26 cellular contexts compared by ENCODE assay signal in the genomic region with DNA sequence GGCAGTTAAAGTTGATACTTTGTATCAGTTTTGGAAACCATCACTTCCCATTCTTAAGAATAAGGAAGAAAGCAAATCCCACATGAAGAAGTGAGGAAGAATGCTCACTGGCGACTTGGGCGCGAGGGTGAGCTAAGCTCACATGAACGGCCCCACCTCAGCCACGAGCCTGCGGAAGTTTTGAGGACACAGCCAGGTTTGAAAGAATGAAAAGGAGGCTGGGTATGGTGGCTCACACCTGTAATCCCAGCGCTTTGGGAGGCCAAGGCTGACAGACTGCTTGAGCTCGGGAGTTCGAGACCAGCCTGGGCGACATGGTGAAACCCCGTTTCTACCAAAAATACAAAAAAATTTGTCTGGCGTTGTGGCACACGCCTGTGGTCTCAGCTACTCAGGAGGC.
DNase-seq lines count a peak whose midpoint lies in the region; ATAC-seq, FAIRE-seq and TF ChIP-seq lines count a peak whose summit lies in the region.
"Had no signal": no experiment of that assay in that cellular context is flagged by ENCODE, and none has a peak within 500 bp of the region (broad histone marks: within the 10 kb centered on the region; RNA-seq: fewer than 3 reads in every experiment).

No MANE protein-coding gene starts in this region.

- intact Hi-C loops in lower lobe of right lung (cut with DNase I), result no loop called here

- 95% methylated on average over 13 of the region's 13 CpGs for WGBS in A549 (ENCODE audit: missing lambda C conversion rate)

- H3K9ac ChIP-seq in BLaER1 treated with 17β-estradiol and CSF1 and Interleukin-3, amounts not matched to agents 10 nM and 100 nM, result no peak overlapping the region

- POLR2A ChIA-PET in A549 (lab: Yijun Ruan, JAX), result no interaction called here

- H4K20me1 ChIP-seq in BLaER1 treated with 17β-estradiol and CSF1 and Interleukin-3, amounts not matched to agents 10 nM and 100 nM, result peaks cover 50 to 98% (median 75%) of the 10 kb centered on the region in 11 experiments; a peak in 21 of 22 replicates

- CTCF ChIA-PET in A549 (lab: Yijun Ruan, JAX), result interaction anchor here (2.0 to 2.9 kb wide), 3 partner anchors 11 to 18 kb away, joined by 8 to 11 read pairs (median 8); no protein-coding TSS in a partner anchor

- TF ChIP-seq EP300 in A549 (IDR thresholded peaks at IDR 0.05), result no peak

- peak; percentile 63 for FAIRE-seq in A549 (lab: Jason Lieb, UNC)
- FAIRE-seq: G401.6 had no signal

- ATAC-seq in A549 (no peak), lower lobe of right lung (no peak), HG02884 (IDR thresholded peaks at IDR 0.05; ENCODE audit: unreplicated experiment) (no peak), HG03565 (IDR thresholded peaks at IDR 0.05; ENCODE audit: unreplicated experiment) (no peak)
- no peak for ATAC-seq in stimulated activated naive CD8-positive, alpha-beta T cell treated with anti-CD3 and anti-CD28 coated beads, Interleukin-15, Interleukin-2, amounts not matched to agents 100 U/mL and 50 U/mL, for 24 hours
- ATAC-seq: gastroesophageal sphincter had no signal

- peaks cover 4 to 89% (median 43%) of the 10 kb centered on the region in 11 experiments; a peak in 19 of 22 replicates for H3K27me3 ChIP-seq in BLaER1 treated with 17β-estradiol and CSF1 and Interleukin-3, amounts not matched to agents 10 nM and 100 nM
- H3K27me3 ChIP-seq in SJCRH30 (no peaks in the 10 kb centered on the region), lower lobe of right lung (ENCODE audit: low read depth) (no peaks in the 10 kb centered on the region)
- H3K27me3 ChIP-seq: breast epithelium, gastroesophageal sphincter, right atrium auricular region, tibial nerve had no signal

- peaks cover 19 to 53% (median 45%) of the 10 kb centered on the region in 11 experiments; a peak in 20 of 22 replicates for H3K36me3 ChIP-seq in BLaER1 treated with 17β-estradiol and CSF1 and Interleukin-3, amounts not matched to agents 10 nM and 100 nM
- H3K36me3 ChIP-seq in SJCRH30 (peaks cover 13% of the 10 kb centered on the region; the same call in 1 of the 2 replicates), lower lobe of right lung (peaks cover 59% of the 10 kb centered on the region)
- H3K36me3 ChIP-seq: breast epithelium had no signal

- DNase-seq in A549 (ENCODE audit: low read depth in 1 of 2, low spot score in 1 of 2), result no peak
- DNase-seq in SJCRH30, result no peak
- DNase-seq in lower lobe of right lung, result peak; percentile 34
- no peak for DNase-seq in stimulated activated naive CD8-positive, alpha-beta T cell treated with anti-CD3 and anti-CD28 coated beads, Interleukin-15, Interleukin-2, amounts not matched to agents 100 U/mL and 50 U/mL, for 24 hours
- DNase-seq: activated CD4-positive, alpha-beta memory T cell treated with anti-CD3 and anti-CD28 coated beads, Interleukin-2, amount 10 ng/mL, durations not matched to agents 7 days and 5 days; activated CD4-positive, CD25-positive, alpha-beta regulatory T cell treated with anti-CD3 and anti-CD28 coated beads, Interleukin-2, amount 50 U/mL, for 72 hours; DMS79; effector CD4-positive, alpha-beta T cell; hypothalamus; immature natural killer cell; mesendoderm; NCI-H1048; NCI-H1694 treated with DMSO at 0.1 percent for 48 hours; NCI-H446; NCI-H774; stimulated activated CD4-positive, alpha-beta T cell treated with anti-CD3 and anti-CD28 coated beads, Interleukin-4, amount 100 ng/mL, for 24 hours had no signal

- H3K9me3 ChIP-seq in A549 (no peaks in the 10 kb centered on the region), SJCRH30 (replicated peaks) (no peaks in the 10 kb centered on the region), lower lobe of right lung (no peaks in the 10 kb centered on the region)
- no peaks in the 10 kb centered on the region; a peak in 1 of 22 replicates for H3K9me3 ChIP-seq in BLaER1 treated with 17β-estradiol and CSF1 and Interleukin-3, amounts not matched to agents 10 nM and 100 nM (replicated peaks in 1 of 11)
- H3K9me3 ChIP-seq: breast epithelium, gastroesophageal sphincter, HAP-1, right atrium auricular region, tibial nerve had no signal

- H3K4me1 ChIP-seq in A549, result no peaks in the 10 kb centered on the region
- peaks cover 27 to 98% (median 95%) of the 10 kb centered on the region in 10 experiments for H3K4me1 ChIP-seq in BLaER1 treated with 17β-estradiol and CSF1 and Interleukin-3, amounts not matched to agents 10 nM and 100 nM
- peaks cover 6% of the 10 kb centered on the region for H3K4me1 ChIP-seq in SJCRH30
- no peaks in the 10 kb centered on the region for H3K4me1 ChIP-seq in lower lobe of right lung
- H3K4me1 ChIP-seq: breast epithelium, gastroesophageal sphincter, HAP-1, right atrium auricular region, tibial nerve had no signal

- no peak overlapping the region for H3K27ac ChIP-seq in A549
- no peak overlapping the region for H3K27ac ChIP-seq in BLaER1 treated with 17β-estradiol and CSF1 and Interleukin-3, amounts not matched to agents 10 nM and 100 nM
- H3K27ac ChIP-seq in SJCRH30, result peak overlapping the region; percentile 87
- no peak overlapping the region for H3K27ac ChIP-seq in lower lobe of right lung
- H3K27ac ChIP-seq: breast epithelium, C4-2B, gastroesophageal sphincter, right atrium auricular region, tibial nerve had no signal

- no peak overlapping the region for H3K4me2 ChIP-seq in A549
- H3K4me2 ChIP-seq in BLaER1 treated with 17β-estradiol and CSF1 and Interleukin-3, amounts not matched to agents 10 nM and 100 nM, result peak overlapping the region; percentile 4 to 97 (median 50); a peak in 14 of 22 replicates

- TF ChIP-seq CTCF in A549 (IDR thresholded peaks at IDR 0.05), result no peak
- no peak for TF ChIP-seq CTCF in lower lobe of right lung (IDR thresholded peaks at IDR 0.05)

- H3K4me3 ChIP-seq in A549, result no peak overlapping the region
- no peak overlapping the region for H3K4me3 ChIP-seq in BLaER1 treated with 17β-estradiol and CSF1 and Interleukin-3, amounts not matched to agents 10 nM and 100 nM
- no peak overlapping the region; the same call in 1 of the 2 replicates for H3K4me3 ChIP-seq in SJCRH30
- H3K4me3 ChIP-seq in lower lobe of right lung, result no peak overlapping the region
- H3K4me3 ChIP-seq: breast epithelium, gastroesophageal sphincter, HAP-1, right atrium auricular region, tibial nerve had no signal

- TF ChIP-seq RAD21 in A549 (conservative IDR thresholded peaks at IDR 0.05 in 1 of 2, IDR thresholded peaks at IDR 0.05 in 1 of 2), result no peak

- TF ChIP-seq POLR2A in A549 (IDR thresholded peaks at IDR 0.05; ENCODE audit: low read length), result no peak

TF ChIP-seq in A549, 52 proteins besides CTCF, POLR2A, EP300 and RAD21:
- TF ChIP-seq JUNB (IDR thresholded peaks at IDR 0.05) (no peak), FOSL2 (IDR thresholded peaks at IDR 0.05) (no peak), FOSL2 (CRISPR knock-in tag; IDR thresholded peaks at IDR 0.05) (no peak), NFE2L2 (conservative IDR thresholded peaks at IDR 0.05; ENCODE audit: low read length) (no peak), MAZ (IDR thresholded peaks at IDR 0.05; ENCODE audit: borderline replicate concordance, low read depth, low read length) (no peak), SREBF2 (IDR thresholded peaks at IDR 0.05) (no peak), RFX5 (IDR thresholded peaks at IDR 0.05) (no peak), FOSB (CRISPR knock-in tag; IDR thresholded peaks at IDR 0.05) (no peak), KDM5A (IDR thresholded peaks at IDR 0.05) (no peak), CHD2 (IDR thresholded peaks at IDR 0.05; ENCODE audit: low read length, partially characterized antibody) (no peak), HOXB13 (CRISPR knock-in tag; IDR thresholded peaks at IDR 0.05; ENCODE audit: low read depth) (no peak), RNF2 (IDR thresholded peaks at IDR 0.05; ENCODE audit: borderline replicate concordance, low read depth) (no peak), ZC3H11A (IDR thresholded peaks at IDR 0.05) (no peak)
- TF ChIP-seq, protein P1, sequence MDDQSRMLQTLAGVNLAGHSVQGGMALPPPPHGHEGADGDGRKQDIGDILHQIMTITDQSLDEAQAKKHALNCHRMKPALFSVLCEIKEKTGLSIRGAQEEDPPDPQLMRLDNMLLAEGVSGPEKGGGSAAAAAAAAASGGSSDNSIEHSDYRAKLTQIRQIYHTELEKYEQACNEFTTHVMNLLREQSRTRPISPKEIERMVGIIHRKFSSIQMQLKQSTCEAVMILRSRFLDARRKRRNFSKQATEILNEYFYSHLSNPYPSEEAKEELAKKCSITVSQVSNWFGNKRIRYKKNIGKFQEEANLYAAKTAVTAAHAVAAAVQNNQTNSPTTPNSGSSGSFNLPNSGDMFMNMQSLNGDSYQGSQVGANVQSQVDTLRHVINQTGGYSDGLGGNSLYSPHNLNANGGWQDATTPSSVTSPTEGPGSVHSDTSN (IDR thresholded peaks at IDR 0.05), result no peak
- TF ChIP-seq, protein P2, sequence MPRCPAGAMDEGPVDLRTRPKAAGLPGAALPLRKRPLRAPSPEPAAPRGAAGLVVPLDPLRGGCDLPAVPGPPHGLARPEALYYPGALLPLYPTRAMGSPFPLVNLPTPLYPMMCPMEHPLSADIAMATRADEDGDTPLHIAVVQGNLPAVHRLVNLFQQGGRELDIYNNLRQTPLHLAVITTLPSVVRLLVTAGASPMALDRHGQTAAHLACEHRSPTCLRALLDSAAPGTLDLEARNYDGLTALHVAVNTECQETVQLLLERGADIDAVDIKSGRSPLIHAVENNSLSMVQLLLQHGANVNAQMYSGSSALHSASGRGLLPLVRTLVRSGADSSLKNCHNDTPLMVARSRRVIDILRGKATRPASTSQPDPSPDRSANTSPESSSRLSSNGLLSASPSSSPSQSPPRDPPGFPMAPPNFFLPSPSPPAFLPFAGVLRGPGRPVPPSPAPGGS (IDR thresholded peaks at IDR 0.05), result no peak
- TF ChIP-seq, protein P3, sequence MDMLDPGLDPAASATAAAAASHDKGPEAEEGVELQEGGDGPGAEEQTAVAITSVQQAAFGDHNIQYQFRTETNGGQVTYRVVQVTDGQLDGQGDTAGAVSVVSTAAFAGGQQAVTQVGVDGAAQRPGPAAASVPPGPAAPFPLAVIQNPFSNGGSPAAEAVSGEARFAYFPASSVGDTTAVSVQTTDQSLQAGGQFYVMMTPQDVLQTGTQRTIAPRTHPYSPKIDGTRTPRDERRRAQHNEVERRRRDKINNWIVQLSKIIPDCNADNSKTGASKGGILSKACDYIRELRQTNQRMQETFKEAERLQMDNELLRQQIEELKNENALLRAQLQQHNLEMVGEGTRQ (IDR thresholded peaks at IDR 0.05), result no peak
- TF ChIP-seq, protein P4, sequence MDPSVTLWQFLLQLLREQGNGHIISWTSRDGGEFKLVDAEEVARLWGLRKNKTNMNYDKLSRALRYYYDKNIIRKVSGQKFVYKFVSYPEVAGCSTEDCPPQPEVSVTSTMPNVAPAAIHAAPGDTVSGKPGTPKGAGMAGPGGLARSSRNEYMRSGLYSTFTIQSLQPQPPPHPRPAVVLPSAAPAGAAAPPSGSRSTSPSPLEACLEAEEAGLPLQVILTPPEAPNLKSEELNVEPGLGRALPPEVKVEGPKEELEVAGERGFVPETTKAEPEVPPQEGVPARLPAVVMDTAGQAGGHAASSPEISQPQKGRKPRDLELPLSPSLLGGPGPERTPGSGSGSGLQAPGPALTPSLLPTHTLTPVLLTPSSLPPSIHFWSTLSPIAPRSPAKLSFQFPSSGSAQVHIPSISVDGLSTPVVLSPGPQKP (IDR thresholded peaks at IDR 0.05; ENCODE audit: low read depth, low read length), result no peak
TF ChIP-seq in A549: peak in this region for 0.
